ENCODE assay signal across 22 cellular contexts in the genomic region with DNA sequence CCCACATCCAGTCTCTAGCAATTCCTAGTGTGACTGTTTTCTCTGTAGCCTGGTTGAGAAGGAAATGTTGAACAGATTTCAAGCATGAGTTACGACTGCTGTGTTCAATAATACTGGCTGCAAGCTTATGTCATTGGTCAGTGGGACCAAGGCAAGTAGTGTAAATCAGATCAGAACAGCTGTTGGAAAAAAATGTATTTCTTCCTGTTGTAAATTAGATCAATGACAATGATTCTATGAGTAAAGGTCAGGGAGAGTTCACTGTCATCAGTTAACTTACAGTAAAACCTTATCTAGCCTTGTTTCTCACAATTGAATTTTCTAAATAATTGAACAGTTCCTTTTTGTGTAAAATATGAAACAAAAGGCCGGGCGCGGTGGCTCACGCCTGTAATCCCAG. TPM values are rescaled to one million over a fixed set of nuclear protein-coding genes. Genes with fewer than 3 reads are reported as not detected.
DNase-seq lines count a peak whose midpoint lies in the region; ATAC-seq and TF ChIP-seq lines count a peak whose summit lies in the region.
"Had no signal": no experiment of that assay in that cellular context is flagged by ENCODE, and none has a peak within 500 bp of the region (broad histone marks: within the 10 kb centered on the region; RNA-seq: fewer than 3 reads in every experiment).

No MANE protein-coding gene starts in this region.

- POLR2A ChIA-PET in OCI-LY7 (lab: Charles Lee), result interaction anchor here (0.7 to 1.0 kb wide), 2 partner anchors 23 to 890 kb away, joined by 3 to 6 read pairs; no protein-coding TSS in a partner anchor

- H4K20me1 ChIP-seq in OCI-LY7 (ENCODE audit: insufficient read depth, low read length), result no peaks in the 10 kb centered on the region

- H3K4me1 ChIP-seq in SJCRH30, result peaks cover 33% of the 10 kb centered on the region
- peaks cover 55% of the 10 kb centered on the region for H3K4me1 ChIP-seq in OCI-LY7 (ENCODE audit: insufficient read depth, low read length, poor library complexity, severe bottlenecking)

- CTCF ChIA-PET in activated naive CD4-positive, alpha-beta T cell treated with anti-CD3 and anti-CD28 coated beads for 36 hours (lab: Charles Lee), result no interaction called here
- CTCF ChIA-PET in OCI-LY7 (lab: Charles Lee; ENCODE audit: unreplicated experiment), result no interaction called here

- H3K4me3 Mint-ChIP-seq in activated naive CD4-positive, alpha-beta T cell treated with anti-CD3 and anti-CD28 coated beads for 36 hours, result no peak overlapping the region
- H3K4me3 Mint-ChIP-seq in stimulated activated naive B cell treated with anti-CD40 and anti-IgM and Interleukin-4, amounts not matched to agents 10 μg/mL and 1 μg/mL and 100 μg/mL, for 72 hours, result peak overlapping the region; percentile 36 to 39

- no peaks in the 10 kb centered on the region for H3K9me2 ChIP-seq in OCI-LY7 (ENCODE audit: insufficient read depth, low read length)

- no peaks in the 10 kb centered on the region for H3K9me3 ChIP-seq in SJCRH30 (replicated peaks)
- no peaks in the 10 kb centered on the region for H3K9me3 ChIP-seq in OCI-LY7 (ENCODE audit: low read length)
- H3K9me3 ChIP-seq: body of pancreas, right atrium auricular region, upper lobe of right lung had no signal

- no peaks in the 10 kb centered on the region for H3K27me3 ChIP-seq in SJCRH30
- H3K27me3 ChIP-seq: body of pancreas, right atrium auricular region, upper lobe of right lung had no signal

- intact Hi-C loops in activated naive CD4-positive, alpha-beta T cell treated with anti-CD3 and anti-CD28 coated beads for 36 hours (cut with micrococcal nuclease), result loop anchor here (5.0 to 10.0 kb wide), 7 partner anchors 791 to 1918 kb away; partner anchors contain the start of genes ARHGAP21 and SKIDA1
- intact Hi-C loops in OCI-LY7 (cut with micrococcal nuclease; ENCODE audit: unreplicated experiment), result loop anchor here (5.0 kb wide), 1 partner anchor 348 kb away; the partner anchor contains the start of gene MSRB2

- no peaks in the 10 kb centered on the region for H3K9me3 Mint-ChIP-seq in activated naive CD4-positive, alpha-beta T cell treated with anti-CD3 and anti-CD28 coated beads for 36 hours
- H3K9me3 Mint-ChIP-seq in stimulated activated naive B cell treated with anti-CD40 and anti-IgM and Interleukin-4, amounts not matched to agents 10 μg/mL and 1 μg/mL and 100 μg/mL, for 72 hours, result peaks cover 0 to 4% of the 10 kb centered on the region in 2 donors
- H3K9me3 Mint-ChIP-seq: naive thymus-derived CD4-positive, alpha-beta T cell had no signal

- no peak for TF ChIP-seq CTCF in OCI-LY7 (conservative IDR thresholded peaks at IDR 0.05; ENCODE audit: low read length)

- no peak overlapping the region for H3K27ac ChIP-seq in SJCRH30
- no peak overlapping the region for H3K27ac ChIP-seq in OCI-LY7 (ENCODE audit: low read depth, low read length, poor library complexity, severe bottlenecking)
- H3K27ac ChIP-seq: body of pancreas, GM23248, right atrium auricular region, upper lobe of right lung had no signal

- H3K36me3 ChIP-seq in SJCRH30, result peaks cover 14% of the 10 kb centered on the region
- H3K36me3 ChIP-seq in OCI-LY7 (ENCODE audit: insufficient read depth, low read length), result no peaks in the 10 kb centered on the region
- H3K36me3 ChIP-seq: upper lobe of right lung had no signal

- H3K4me2 ChIP-seq in OCI-LY7 (ENCODE audit: low read length), result no peak overlapping the region

- no peak for ATAC-seq in stimulated activated naive B cell treated with anti-CD40 and anti-IgM and Interleukin-4, amounts not matched to agents 10 μg/mL and 1 μg/mL and 100 μg/mL, for 72 hours (replicated peaks)
- ATAC-seq: body of pancreas; naive thymus-derived CD4-positive, alpha-beta T cell; upper lobe of right lung had no signal

- H2AFZ ChIP-seq in OCI-LY7 (ENCODE audit: low read length), result no peak overlapping the region
- H2AFZ ChIP-seq: GM23248 had no signal

- no peak overlapping the region for H3K4me3 ChIP-seq in SJCRH30
- no peak overlapping the region for H3K4me3 ChIP-seq in OCI-LY7 (ENCODE audit: low read depth, low read length, poor library complexity, severe bottlenecking)
- H3K4me3 ChIP-seq: body of pancreas, GM23248, right atrium auricular region, upper lobe of right lung had no signal

- H3K4me1 Mint-ChIP-seq in activated naive CD4-positive, alpha-beta T cell treated with anti-CD3 and anti-CD28 coated beads for 36 hours (ENCODE audit: low read depth), result peaks cover 70% of the 10 kb centered on the region
- peaks cover 25 to 70% of the 10 kb centered on the region in 2 donors for H3K4me1 Mint-ChIP-seq in stimulated activated naive B cell treated with anti-CD40 and anti-IgM and Interleukin-4, amounts not matched to agents 10 μg/mL and 1 μg/mL and 100 μg/mL, for 72 hours

- DNase-seq in activated naive CD4-positive, alpha-beta T cell treated with anti-CD3 and anti-CD28 coated beads for 36 hours, result no peak
- no peak for DNase-seq in activated naive CD4-positive, alpha-beta T cell (lab: John Stamatoyannopoulos, UW)
- DNase-seq in SJCRH30, result peak; percentile 8 to 64
- peak; percentile 58 for DNase-seq in glomerular endothelial cell (ENCODE audit: extremely low read depth, low read depth, low spot score)
- no peak for DNase-seq in stimulated activated naive B cell treated with anti-CD40 and anti-IgM and Interleukin-4, amounts not matched to agents 10 μg/mL and 1 μg/mL and 100 μg/mL, for 72 hours
- DNase-seq in OCI-LY7 (ENCODE audit: low spot score), result no peak
- DNase-seq in NCI-H187 (lab: John Stamatoyannopoulos, UW), result no peak
- DNase-seq in T-helper 9 cell, result no peak
- DNase-seq: activated CD4-positive, CD25-positive, alpha-beta regulatory T cell; activated CD8-positive, alpha-beta memory T cell treated with anti-CD3 and anti-CD28 coated beads for 24 hours; body of pancreas; EL; GM23248; mesenchymal stem cell; naive thymus-derived CD4-positive, alpha-beta T cell; NCI-H1092; NCI-H2029 treated with DMSO at 0.1 percent for 48 hours; NCI-H446; SHP77; upper lobe of right lung had no signal

- 0 out of 2 replicates have a peak, but pooled peaks cover 6% of the 10 kb centered on the region for H3K79me2 ChIP-seq in OCI-LY7 (ENCODE audit: insufficient read depth, low read depth, low read length)

- H3K27me3 Mint-ChIP-seq in activated naive CD4-positive, alpha-beta T cell treated with anti-CD3 and anti-CD28 coated beads for 36 hours (ENCODE audit: low read depth), result no peaks in the 10 kb centered on the region
- H3K27me3 Mint-ChIP-seq in stimulated activated naive B cell treated with anti-CD40 and anti-IgM and Interleukin-4, amounts not matched to agents 10 μg/mL and 1 μg/mL and 100 μg/mL, for 72 hours, result no peaks in the 10 kb centered on the region
- H3K27me3 Mint-ChIP-seq: naive thymus-derived CD4-positive, alpha-beta T cell had no signal

- peaks cover 31% of the 10 kb centered on the region for H3K36me3 Mint-ChIP-seq in activated naive CD4-positive, alpha-beta T cell treated with anti-CD3 and anti-CD28 coated beads for 36 hours (ENCODE audit: low read depth)
- H3K36me3 Mint-ChIP-seq in stimulated activated naive B cell treated with anti-CD40 and anti-IgM and Interleukin-4, amounts not matched to agents 10 μg/mL and 1 μg/mL and 100 μg/mL, for 72 hours, result peaks cover 47 to 75% of the 10 kb centered on the region in 2 donors

- peak overlapping the region; percentile 14 for H3K27ac Mint-ChIP-seq in activated naive CD4-positive, alpha-beta T cell treated with anti-CD3 and anti-CD28 coated beads for 36 hours
- peak overlapping the region; percentile 81 for H3K27ac Mint-ChIP-seq in stimulated activated naive B cell treated with anti-CD40 and anti-IgM and Interleukin-4, amounts not matched to agents 10 μg/mL and 1 μg/mL and 100 μg/mL, for 72 hours
- H3K27ac Mint-ChIP-seq: CD14-positive monocyte had no signal

- BruUV-seq in OCI-LY7 (replicated peaks; lab: Mats Ljungman, UMichigan), result no TSS peak

RNA-seq across cellular contexts. Expression of gene OTUD1, which starts 6.7 kb away (rescaled TPM):
- 10 to 100 TPM; 15.7 to 16.0 TPM for total RNA-seq in activated naive CD4-positive, alpha-beta T cell treated with anti-CD3 and anti-CD28 coated beads for 36 hours
- 10.4 and 11.8 TPM in 2 replicates for total RNA-seq in SJCRH30 (2014; rRNA removed; shearing (Covaris generic))
- total RNA-seq in glomerular endothelial cell (7.9 and 14.2 TPM in 2 replicates), OCI-LY7 (2022) (6.8 and 9.1 TPM in 2 replicates)
- 4.5 and 5.5 TPM in 2 replicates for total RNA-seq in OCI-LY7 (2014; rRNA removed; shearing (Covaris generic))

Comparison
In these comparisons a context has a peak if more than half of its experiments do, and no peak if none do; other contexts are left out.
1. DNase-seq: peak in SJCRH30 (2 of 2) and glomerular endothelial cell (single experiment); none in activated naive CD4-positive, alpha-beta T cell treated with anti-CD3 and anti-CD28 coated beads for 36 hours (single experiment), activated naive CD4-positive, alpha-beta T cell (0 of 4), stimulated activated naive B cell treated with anti-CD40 and anti-IgM and Interleukin-4, amounts not matched to agents 10 μg/mL and 1 μg/mL and 100 μg/mL, for 72 hours (single experiment), OCI-LY7 (single experiment), NCI-H187 (0 of 2) and T-helper 9 cell (single experiment).